Comparison of ENCODE assay signal across 16 cellular contexts in genomic region chr10:75095631-75096030, GRCh38. TPM values are rescaled to one million over a fixed set of nuclear protein-coding genes. Genes with fewer than 3 reads are reported as not detected.
DNase-seq lines count a peak whose midpoint lies in the region; ATAC-seq lines count a peak whose summit lies in the region.
"Had no signal": no experiment of that assay in that cellular context is flagged by ENCODE, and none has a peak within 500 bp of the region (broad histone marks: within the 10 kb centered on the region; RNA-seq: fewer than 3 reads in every experiment).

No MANE protein-coding gene starts in this region.

- H3K18ac ChIP-seq in neuronal stem cell (ENCODE audit: low read length) (no peak overlapping the region), mesenchymal stem cell (ENCODE audit: low read depth in 1 of 2, low read length in 2 of 2) (no peak overlapping the region)

- no peak overlapping the region for H3K4me2 ChIP-seq in neuronal stem cell (ENCODE audit: insufficient read depth, low read length, poor library complexity, severe bottlenecking)
- no peak overlapping the region for H3K4me2 ChIP-seq in mesenchymal stem cell (ENCODE audit: low read length, poor library complexity, severe bottlenecking)
- H3K4me2 ChIP-seq: A549 had no signal

- H2BK5ac ChIP-seq in neuronal stem cell (ENCODE audit: low read length) (no peak overlapping the region), mesenchymal stem cell (ENCODE audit: low read depth, low read length, poor library complexity, severe bottlenecking) (no peak overlapping the region)

- no peak overlapping the region for H4K91ac ChIP-seq in neuronal stem cell (ENCODE audit: low read depth, low read length, poor library complexity)
- no peak overlapping the region for H4K91ac ChIP-seq in mesenchymal stem cell (ENCODE audit: low read length)

- H2BK12ac ChIP-seq in neuronal stem cell (ENCODE audit: low read length) (no peak overlapping the region), mesenchymal stem cell (ENCODE audit: low read length in 2 of 2) (no peak overlapping the region)

- H3K4me1 ChIP-seq in right cardiac atrium (ENCODE audit: control insufficient read depth, insufficient read depth, low read length), result no peaks in the 10 kb centered on the region
- H3K4me1 ChIP-seq in neuronal stem cell (ENCODE audit: control insufficient read depth in 2 of 2, insufficient read depth in 1 of 2, low read depth in 1 of 2, low read length in 2 of 2), result peaks cover 6% of the 10 kb centered on the region in 2 donors
- H3K4me1 ChIP-seq in mesenchymal stem cell (ENCODE audit: control insufficient read depth, insufficient read depth, low read depth, low read length), result peaks cover 6% of the 10 kb centered on the region
- H3K4me1 ChIP-seq: A549 had no signal

- no peaks in the 10 kb centered on the region for H3K36me3 ChIP-seq in neuronal stem cell (replicated peaks in 1 of 2; ENCODE audit: control insufficient read depth in 2 of 2, insufficient read depth in 2 of 2, low read length in 2 of 2)
- H3K36me3 ChIP-seq in mesenchymal stem cell (ENCODE audit: control insufficient read depth in 1 of 2, insufficient read depth in 2 of 2, low read depth in 1 of 2, low read length in 2 of 2), result no peaks in the 10 kb centered on the region
- H3K36me3 ChIP-seq: BLaER1 treated with 17β-estradiol and CSF1 and Interleukin-3, amounts not matched to agents 10 nM and 100 nM had no signal

- intact Hi-C loops in cardiac septum (cut with DNase I), result no loop called here
- intact Hi-C loops in right cardiac atrium (cut with DNase I), result loop anchor here in 2 of 4 donors (10.0 kb wide), 2 partner anchors 61 to 831 kb away; no protein-coding TSS in a partner anchor

- H3K9me3 ChIP-seq in right cardiac atrium (ENCODE audit: control insufficient read depth, low read length) (no peaks in the 10 kb centered on the region), neuronal stem cell (replicated peaks in 1 of 2; ENCODE audit: control insufficient read depth in 2 of 2, insufficient read depth in 1 of 2, low read depth in 1 of 2, low read length in 2 of 2) (no peaks in the 10 kb centered on the region), mesenchymal stem cell (ENCODE audit: control insufficient read depth, low read length) (no peaks in the 10 kb centered on the region)
- H3K9me3 ChIP-seq: A549, Caco-2 had no signal

- no peak overlapping the region for H2BK120ac ChIP-seq in neuronal stem cell (ENCODE audit: low read depth, low read length)
- no peak overlapping the region for H2BK120ac ChIP-seq in mesenchymal stem cell (ENCODE audit: low read depth, low read length)

- H3K79me1 ChIP-seq in neuronal stem cell (ENCODE audit: low read depth, low read length), result no peaks in the 10 kb centered on the region
- H3K79me1 ChIP-seq in mesenchymal stem cell (replicated peaks; ENCODE audit: low read length, poor library complexity, severe bottlenecking), result no peaks in the 10 kb centered on the region

- no peak overlapping the region for H3K14ac ChIP-seq in neuronal stem cell (ENCODE audit: low read length)
- H3K14ac ChIP-seq in mesenchymal stem cell (ENCODE audit: low read length in 2 of 2), result no peak overlapping the region

- H4K8ac ChIP-seq in neuronal stem cell (ENCODE audit: low read depth, low read length), result no peak overlapping the region
- H4K8ac ChIP-seq in mesenchymal stem cell (ENCODE audit: low read length), result no peak overlapping the region

- H3K4me3 ChIP-seq in right cardiac atrium (ENCODE audit: low read length) (no peak overlapping the region), neuronal stem cell (ENCODE audit: low read length in 2 of 2) (no peak overlapping the region), mesenchymal stem cell (ENCODE audit: insufficient read depth in 1 of 2, low read depth in 1 of 2, low read length in 2 of 2) (no peak overlapping the region)
- H3K4me3 ChIP-seq: A549; BLaER1 treated with 17β-estradiol and CSF1 and Interleukin-3, amounts not matched to agents 10 nM and 100 nM had no signal

- 90% methylated on average over 14 of the region's 14 CpGs for WGBS in right cardiac atrium
- no CpG with 5 or more reads among the region's 14 CpGs for WGBS in neuronal stem cell (ENCODE audit: extremely low coverage in 2 of 2, insufficient read length in 2 of 2, insufficient replicate concordance in 1 of 2), 2 donors
- 92% methylated on average over 14 of the region's 14 CpGs for WGBS in mesenchymal stem cell

- H3K9ac ChIP-seq in neuronal stem cell (ENCODE audit: low read depth, low read length, poor library complexity) (no peak overlapping the region), mesenchymal stem cell (ENCODE audit: low read length) (no peak overlapping the region)
- H3K9ac ChIP-seq: BLaER1 treated with 17β-estradiol and CSF1 and Interleukin-3, amounts not matched to agents 10 nM and 100 nM had no signal

- H3K23ac ChIP-seq in neuronal stem cell (ENCODE audit: low read depth, low read length, poor library complexity) (peak overlapping the region; percentile 66), mesenchymal stem cell (ENCODE audit: low read length in 2 of 2) (no peak overlapping the region)

- no peak for ATAC-seq in right cardiac atrium
- no peak for ATAC-seq in HG03571 (IDR thresholded peaks at IDR 0.05; ENCODE audit: unreplicated experiment)
- ATAC-seq: A549; CD8-positive, alpha-beta T cell had no signal

- H3K4ac ChIP-seq in neuronal stem cell (ENCODE audit: low read length) (no peak overlapping the region), mesenchymal stem cell (ENCODE audit: low read depth in 1 of 2, low read length in 2 of 2) (no peak overlapping the region)

- H2AFZ ChIP-seq in neuronal stem cell (ENCODE audit: low read length) (no peak overlapping the region), mesenchymal stem cell (ENCODE audit: low read depth, low read length) (no peak overlapping the region)

- H3K27me3 ChIP-seq in right cardiac atrium (ENCODE audit: control insufficient read depth, insufficient read depth) (no peaks in the 10 kb centered on the region), neuronal stem cell (ENCODE audit: control insufficient read depth in 3 of 3, insufficient read depth in 3 of 3, low read depth in 1 of 3, low read length in 3 of 3) (no peaks in the 10 kb centered on the region), mesenchymal stem cell (ENCODE audit: control insufficient read depth in 1 of 2, insufficient read depth in 1 of 2, low read length in 2 of 2) (peaks cover 16 to 33% of the 10 kb centered on the region in 2 experiments)
- H3K27me3 ChIP-seq: BLaER1 treated with 17β-estradiol and CSF1 and Interleukin-3, amounts not matched to agents 10 nM and 100 nM had no signal

- H2BK15ac ChIP-seq in neuronal stem cell (ENCODE audit: low read length) (peak overlapping the region; percentile 54), mesenchymal stem cell (ENCODE audit: low read depth, poor library complexity, severe bottlenecking) (no peak overlapping the region)

- no peak overlapping the region for H2AK5ac ChIP-seq in neuronal stem cell (ENCODE audit: low read depth, low read length)
- no peak overlapping the region for H2AK5ac ChIP-seq in mesenchymal stem cell (ENCODE audit: low read length, severe bottlenecking)

- H3K27ac ChIP-seq in right cardiac atrium (ENCODE audit: low read length) (no peak overlapping the region), neuronal stem cell (replicated peaks; ENCODE audit: low read length) (no peak overlapping the region), mesenchymal stem cell (ENCODE audit: low read length, poor library complexity, severe bottlenecking) (no peak overlapping the region)
- H3K27ac ChIP-seq: 22Rv1; A549; BLaER1 treated with 17β-estradiol and CSF1 and Interleukin-3, amounts not matched to agents 10 nM and 100 nM; C4-2B had no signal

- peak; percentile 44 for DNase-seq in cardiac septum (ENCODE audit: low spot score)
- DNase-seq in right cardiac atrium, result no peak
- no peak for DNase-seq in neuronal stem cell (ENCODE audit: low spot score)
- DNase-seq in mesenchymal stem cell, result no peak
- DNase-seq: AML-193; Caco-2; Calu3; CD4-positive, alpha-beta T cell; CD8-positive, alpha-beta T cell; DMS79 treated with DMSO at 0.1 percent for 48 hours; GF-D8 had no signal

RNA-seq across cellular contexts. Expression of gene SAMD8, which starts 15.8 kb away (rescaled TPM):
- total RNA-seq in cardiac septum, result 25.7 TPM
- total RNA-seq in right cardiac atrium, result 10 to 100 TPM; 21.4 to 26.7 (median 24.5) TPM
- 8.8 TPM for polyA plus RNA-seq in right cardiac atrium
- 11.4 TPM for polyA plus RNA-seq in neuronal stem cell (2013, experiment 1 of 2)
- polyA plus RNA-seq in neuronal stem cell (2013, experiment 2 of 2), result 12.2 TPM
- 12.8 TPM for polyA plus RNA-seq in mesenchymal stem cell (2013, experiment 1 of 2)
- polyA plus RNA-seq in mesenchymal stem cell (2013, experiment 2 of 2), result 13.2 TPM
